ENCODE assay signal across 1 cellular context in the genomic region with DNA sequence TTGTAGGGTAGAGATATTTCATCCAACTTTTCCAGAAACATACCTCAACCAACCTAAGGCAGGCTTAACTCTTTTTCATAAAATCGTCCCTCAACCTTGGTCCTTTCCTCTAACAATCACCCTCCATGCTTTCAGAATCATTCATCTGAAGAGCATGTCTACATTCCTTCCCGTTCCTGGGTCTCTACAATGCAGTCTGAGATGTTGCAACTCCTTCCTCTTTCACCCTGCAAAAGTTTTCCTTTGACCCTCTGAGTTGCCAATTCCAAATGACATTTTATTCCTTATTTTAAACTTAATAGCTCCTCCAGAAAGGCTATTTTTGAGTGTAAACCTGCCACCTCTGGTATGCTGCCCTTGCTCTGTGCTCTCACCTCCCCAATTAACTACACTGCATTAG.
TF ChIP-seq lines count a peak whose summit lies in the region.

No MANE protein-coding gene starts in this region.

TF ChIP-seq in GM12878, 131 proteins besides CTCF, POLR2A, EP300 and RAD21:
- TF ChIP-seq SREBF2 (IDR thresholded peaks at IDR 0.05; ENCODE audit: low read length) (no peak), HDAC2 (IDR thresholded peaks at IDR 0.05) (no peak), ZNF274 (IDR thresholded peaks at IDR 0.05; ENCODE audit: insufficient read depth, insufficient read length) (no peak), NRF1 (conservative IDR thresholded peaks at IDR 0.05; ENCODE audit: low read depth, low read length) (no peak), ATF7 (IDR thresholded peaks at IDR 0.05; ENCODE audit: low read depth) (no peak), PAX8 (IDR thresholded peaks at IDR 0.05) (no peak), NFIC (IDR thresholded peaks at IDR 0.05; ENCODE audit: low read depth, low read length) (no peak), NFYA (IDR thresholded peaks at IDR 0.05; ENCODE audit: borderline replicate concordance, low read depth, low read length) (no peak), ZNF217 (IDR thresholded peaks at IDR 0.05) (no peak), MTA3 (IDR thresholded peaks at IDR 0.05; ENCODE audit: borderline replicate concordance, low read length) (no peak), BHLHE40 (IDR thresholded peaks at IDR 0.05; ENCODE audit: borderline replicate concordance in 1 of 2, low read depth in 2 of 2, low read length in 1 of 2) (no peak), BRCA1 (IDR thresholded peaks at IDR 0.05; ENCODE audit: low read depth, low read length) (no peak), IKZF2 (IDR thresholded peaks at IDR 0.05) (no peak)
- TF ChIP-seq, protein P1, sequence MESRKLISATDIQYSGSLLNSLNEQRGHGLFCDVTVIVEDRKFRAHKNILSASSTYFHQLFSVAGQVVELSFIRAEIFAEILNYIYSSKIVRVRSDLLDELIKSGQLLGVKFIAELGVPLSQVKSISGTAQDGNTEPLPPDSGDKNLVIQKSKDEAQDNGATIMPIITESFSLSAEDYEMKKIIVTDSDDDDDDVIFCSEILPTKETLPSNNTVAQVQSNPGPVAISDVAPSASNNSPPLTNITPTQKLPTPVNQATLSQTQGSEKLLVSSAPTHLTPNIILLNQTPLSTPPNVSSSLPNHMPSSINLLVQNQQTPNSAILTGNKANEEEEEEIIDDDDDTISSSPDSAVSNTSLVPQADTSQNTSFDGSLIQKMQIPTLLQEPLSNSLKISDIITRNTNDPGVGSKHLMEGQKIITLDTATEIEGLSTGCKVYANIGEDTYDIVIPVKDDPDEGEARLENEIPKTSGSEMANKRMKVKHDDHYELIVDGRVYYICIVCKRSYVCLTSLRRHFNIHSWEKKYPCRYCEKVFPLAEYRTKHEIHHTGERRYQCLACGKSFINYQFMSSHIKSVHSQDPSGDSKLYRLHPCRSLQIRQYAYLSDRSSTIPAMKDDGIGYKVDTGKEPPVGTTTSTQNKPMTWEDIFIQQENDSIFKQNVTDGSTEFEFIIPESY (IDR thresholded peaks at IDR 0.05) = no peak
- TF ChIP-seq, protein P2, sequence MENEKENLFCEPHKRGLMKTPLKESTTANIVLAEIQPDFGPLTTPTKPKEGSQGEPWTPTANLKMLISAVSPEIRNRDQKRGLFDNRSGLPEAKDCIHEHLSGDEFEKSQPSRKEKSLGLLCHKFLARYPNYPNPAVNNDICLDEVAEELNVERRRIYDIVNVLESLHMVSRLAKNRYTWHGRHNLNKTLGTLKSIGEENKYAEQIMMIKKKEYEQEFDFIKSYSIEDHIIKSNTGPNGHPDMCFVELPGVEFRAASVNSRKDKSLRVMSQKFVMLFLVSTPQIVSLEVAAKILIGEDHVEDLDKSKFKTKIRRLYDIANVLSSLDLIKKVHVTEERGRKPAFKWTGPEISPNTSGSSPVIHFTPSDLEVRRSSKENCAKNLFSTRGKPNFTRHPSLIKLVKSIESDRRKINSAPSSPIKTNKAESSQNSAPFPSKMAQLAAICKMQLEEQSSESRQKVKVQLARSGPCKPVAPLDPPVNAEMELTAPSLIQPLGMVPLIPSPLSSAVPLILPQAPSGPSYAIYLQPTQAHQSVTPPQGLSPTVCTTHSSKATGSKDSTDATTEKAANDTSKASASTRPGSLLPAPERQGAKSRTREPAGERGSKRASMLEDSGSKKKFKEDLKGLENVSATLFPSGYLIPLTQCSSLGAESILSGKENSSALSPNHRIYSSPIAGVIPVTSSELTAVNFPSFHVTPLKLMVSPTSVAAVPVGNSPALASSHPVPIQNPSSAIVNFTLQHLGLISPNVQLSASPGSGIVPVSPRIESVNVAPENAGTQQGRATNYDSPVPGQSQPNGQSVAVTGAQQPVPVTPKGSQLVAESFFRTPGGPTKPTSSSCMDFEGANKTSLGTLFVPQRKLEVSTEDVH (IDR thresholded peaks at IDR 0.05; ENCODE audit: low read depth, partially characterized antibody) = no peak
- TF ChIP-seq, protein P3, sequence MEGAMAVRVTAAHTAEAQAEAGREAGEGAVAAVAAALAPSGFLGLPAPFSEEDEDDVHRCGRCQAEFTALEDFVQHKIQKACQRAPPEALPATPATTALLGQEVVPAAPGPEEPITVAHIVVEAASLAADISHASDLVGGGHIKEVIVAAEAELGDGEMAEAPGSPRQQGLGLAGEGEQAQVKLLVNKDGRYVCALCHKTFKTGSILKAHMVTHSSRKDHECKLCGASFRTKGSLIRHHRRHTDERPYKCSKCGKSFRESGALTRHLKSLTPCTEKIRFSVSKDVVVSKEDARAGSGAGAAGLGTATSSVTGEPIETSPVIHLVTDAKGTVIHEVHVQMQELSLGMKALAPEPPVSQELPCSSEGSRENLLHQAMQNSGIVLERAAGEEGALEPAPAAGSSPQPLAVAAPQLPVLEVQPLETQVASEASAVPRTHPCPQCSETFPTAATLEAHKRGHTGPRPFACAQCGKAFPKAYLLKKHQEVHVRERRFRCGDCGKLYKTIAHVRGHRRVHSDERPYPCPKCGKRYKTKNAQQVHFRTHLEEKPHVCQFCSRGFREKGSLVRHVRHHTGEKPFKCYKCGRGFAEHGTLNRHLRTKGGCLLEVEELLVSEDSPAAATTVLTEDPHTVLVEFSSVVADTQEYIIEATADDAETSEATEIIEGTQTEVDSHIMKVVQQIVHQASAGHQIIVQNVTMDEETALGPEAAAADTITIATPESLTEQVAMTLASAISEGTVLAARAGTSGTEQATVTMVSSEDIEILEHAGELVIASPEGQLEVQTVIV (IDR thresholded peaks at IDR 0.05; ENCODE audit: borderline replicate concordance, partially characterized antibody) = no peak
